Comparison of ENCODE assay signal across 20 cellular contexts in genomic region chr4:22496165-22496813, GRCh38.
"Had no signal": no experiment of that assay in that cellular context is flagged by ENCODE, and none has a peak within 500 bp of the region (broad histone marks: within the 10 kb centered on the region; RNA-seq: fewer than 3 reads in every experiment).

No MANE protein-coding gene starts in this region.

- DNase-seq: activated CD4-positive, alpha-beta T cell treated with anti-CD3 and anti-CD28 coated beads, Interleukin-2, amount 50 U/mL, for 1 hour; activated CD8-positive, alpha-beta T cell treated with anti-CD3 and anti-CD28 coated beads, Interleukin-2, amount 10 ng/mL, durations not matched to agents 7 days and 5 days; colonic mucosa; endodermal cell; glutamatergic neuron; hippocampal formation; left colon; mesendoderm; naive B cell; retina; sigmoid colon; stimulated activated CD4-positive, alpha-beta T cell treated with anti-CD3 and anti-CD28 coated beads, Interleukin-15, amount 100 ng/mL, for 24 hours; stimulated activated CD8-positive, alpha-beta memory T cell treated with anti-CD3 and anti-CD28 coated beads, Interleukin-4, amount 100 ng/mL, for 48 hours; stimulated activated naive B cell treated with anti-CD40 and anti-IgM and Interleukin-4, amounts not matched to agents 10 μg/mL and 1 μg/mL and 100 μg/mL, for 72 hours; SW 1271; T-helper 17 cell; testis; trophoblast cell; uterus had no signal

- H3K36me3 ChIP-seq: colonic mucosa, sigmoid colon, uterus had no signal

- H3K27me3 ChIP-seq: colonic mucosa, sigmoid colon, testis, uterus had no signal

- H3K4me3 ChIP-seq: colonic mucosa, sigmoid colon, smooth muscle cell, testis, uterus had no signal
